In genomic region chr18:29164993-29165599, GRCh38 we compare ENCODE assay signal across 11 cellular contexts.
A peak's percentile ranks its signal among the peaks of the same experiment; 100 is the strongest.
DNase-seq lines count a peak whose midpoint lies in the region; ATAC-seq and TF ChIP-seq lines count a peak whose summit lies in the region.
"Had no signal": no experiment of that assay in that cellular context is flagged by ENCODE, and none has a peak within 500 bp of the region (broad histone marks: within the 10 kb centered on the region; RNA-seq: fewer than 3 reads in every experiment).

No MANE protein-coding gene starts in this region.

- H3K9me3 Mint-ChIP-seq in CD4-positive, alpha-beta T cell, result peaks cover 17% of the 10 kb centered on the region

- TF ChIP-seq CTCF in heart right ventricle (IDR thresholded peaks at IDR 0.05) (no peak), astrocyte of the spinal cord (IDR thresholded peaks at IDR 0.05; ENCODE audit: low read depth, low read length) (no peak), kidney epithelial cell (IDR thresholded peaks at IDR 0.05; ENCODE audit: insufficient read depth, low read length, poor library complexity, severe bottlenecking) (no peak), uterus (IDR thresholded peaks at IDR 0.05) (no peak), ovary (IDR thresholded peaks at IDR 0.05) (no peak)
- no peak for TF ChIP-seq CTCF in CD4-positive, alpha-beta T cell (IDR thresholded peaks at IDR 0.05)

- H3K27ac ChIP-seq in heart right ventricle (peak overlapping the region in 5 of 10 donors; percentile 22 to 61 (median 35)), uterus (peak overlapping the region; percentile 18 to 45), ovary (no peak overlapping the region)
- no peak overlapping the region for H3K27ac ChIP-seq in CD4-positive, alpha-beta T cell (ENCODE audit: low read depth, low read length)

- H3K4me3 Mint-ChIP-seq in CD4-positive, alpha-beta T cell, result no peak overlapping the region
- H3K4me3 Mint-ChIP-seq: naive B cell had no signal

- peak in 5 of 8 donors; percentile 29 to 80 (median 74) for ATAC-seq in heart right ventricle
- ATAC-seq in CD4-positive, alpha-beta T cell (ENCODE audit: poor library complexity), result no peak
- ATAC-seq: GM12878 had no signal

- H3K4me1 Mint-ChIP-seq in CD4-positive, alpha-beta T cell (ENCODE audit: low read depth), result no peaks in the 10 kb centered on the region
- H3K4me1 Mint-ChIP-seq: naive B cell had no signal

- H3K27me3 Mint-ChIP-seq in CD4-positive, alpha-beta T cell, result no peaks in the 10 kb centered on the region
- H3K27me3 Mint-ChIP-seq: naive B cell had no signal

- H3K27me3 ChIP-seq in heart right ventricle, result no peaks in the 10 kb centered on the region
- no peaks in the 10 kb centered on the region for H3K27me3 ChIP-seq in kidney epithelial cell (ENCODE audit: control insufficient read depth, insufficient read depth, low read length)
- no peaks in the 10 kb centered on the region for H3K27me3 ChIP-seq in uterus
- no peaks in the 10 kb centered on the region for H3K27me3 ChIP-seq in CD4-positive, alpha-beta T cell (ENCODE audit: control insufficient read depth, insufficient read depth, low read length)
- H3K27me3 ChIP-seq in ovary, result no peaks in the 10 kb centered on the region

- H3K9me3 ChIP-seq in heart right ventricle, result peaks cover 0 to 4% (median 0%) of the 10 kb centered on the region in 11 donors
- no peaks in the 10 kb centered on the region for H3K9me3 ChIP-seq in uterus
- H3K9me3 ChIP-seq in CD4-positive, alpha-beta T cell (ENCODE audit: control insufficient read depth, low read length), result no peaks in the 10 kb centered on the region
- no peaks in the 10 kb centered on the region for H3K9me3 ChIP-seq in ovary

- intact Hi-C loops in heart right ventricle (cut with DNase I) (no loop called here), cardiac septum (cut with DNase I) (no loop called here), uterus (cut with DNase I; ENCODE audit: low total_unique reads) (no loop called here), ovary (cut with DNase I) (no loop called here)
- intact Hi-C loops in CD4-positive, alpha-beta T cell (cut with DNase I, micrococcal nuclease), result no loop called here

- CTCF ChIA-PET in CD4-positive, alpha-beta T cell (lab: Charles Lee), result no interaction called here

- no peak overlapping the region for H3K27ac Mint-ChIP-seq in CD4-positive, alpha-beta T cell
- H3K27ac Mint-ChIP-seq: naive B cell had no signal

- TF ChIP-seq EP300 in ovary (IDR thresholded peaks at IDR 0.05), result no peak

- H3K4me3 ChIP-seq in heart right ventricle (no peak overlapping the region), astrocyte of the spinal cord (ENCODE audit: low read depth, low read length) (no peak overlapping the region), kidney epithelial cell (ENCODE audit: low read depth, low read length) (no peak overlapping the region), uterus (no peak overlapping the region), ovary (no peak overlapping the region)
- H3K4me3 ChIP-seq: GM12878 had no signal

- H3K4me1 ChIP-seq in heart right ventricle (peaks cover 0 to 6% (median 0%) of the 10 kb centered on the region in 9 donors), uterus (no peaks in the 10 kb centered on the region), ovary (ENCODE audit: insufficient read depth) (no peaks in the 10 kb centered on the region)

- in situ Hi-C loops in astrocyte of the spinal cord (cut with HindIII; ENCODE audit: low sequenced_read_pairs), result no loop called here

- H3K36me3 Mint-ChIP-seq in CD4-positive, alpha-beta T cell (ENCODE audit: low read depth), result no peaks in the 10 kb centered on the region
- H3K36me3 Mint-ChIP-seq: naive B cell had no signal

- H3K36me3 ChIP-seq in heart right ventricle (no peaks in the 10 kb centered on the region), kidney epithelial cell (ENCODE audit: control insufficient read depth, insufficient read depth, low read length) (no peaks in the 10 kb centered on the region), uterus (no peaks in the 10 kb centered on the region), ovary (no peaks in the 10 kb centered on the region)

- DNase-seq in heart right ventricle (no peak), cardiac septum (ENCODE audit: low spot score) (no peak), astrocyte of the spinal cord (ENCODE audit: low read depth, low spot score) (peak; percentile 89), kidney epithelial cell (ENCODE audit: low read depth) (peak; percentile 76), uterus (no peak), medulla oblongata (ENCODE audit: extremely low spot score) (no peak), ovary (no peak)
- no peak for DNase-seq in CD4-positive, alpha-beta T cell
- DNase-seq: naive B cell, NCI-H2081 had no signal

- no peak for TF ChIP-seq POLR2A in uterus (IDR thresholded peaks at IDR 0.05)
- no peak for TF ChIP-seq POLR2A in ovary (IDR thresholded peaks at IDR 0.05)

- 71 to 80% methylated on average over 3 of the region's 3 CpGs for WGBS in heart right ventricle, 2 donors
- 22 to 41% (median 32%) methylated on average over 3 of the region's 3 CpGs for WGBS in ovary, 3 donors

- POLR2A ChIA-PET in CD4-positive, alpha-beta T cell (lab: Charles Lee), result no interaction called here

Comparison
In these comparisons a context has a peak if more than half of its experiments do, and no peak if none do; other contexts are left out.
1. DNase-seq: peak in astrocyte of the spinal cord (single experiment) and kidney epithelial cell (single experiment); none in heart right ventricle (0 of 2), cardiac septum (single experiment), uterus (0 of 2), medulla oblongata (single experiment), CD4-positive, alpha-beta T cell (0 of 10) and ovary (0 of 5).
2. H3K27ac ChIP-seq: peak in uterus (2 of 2); none in CD4-positive, alpha-beta T cell (single experiment) and ovary (0 of 2).